In the genomic region with DNA sequence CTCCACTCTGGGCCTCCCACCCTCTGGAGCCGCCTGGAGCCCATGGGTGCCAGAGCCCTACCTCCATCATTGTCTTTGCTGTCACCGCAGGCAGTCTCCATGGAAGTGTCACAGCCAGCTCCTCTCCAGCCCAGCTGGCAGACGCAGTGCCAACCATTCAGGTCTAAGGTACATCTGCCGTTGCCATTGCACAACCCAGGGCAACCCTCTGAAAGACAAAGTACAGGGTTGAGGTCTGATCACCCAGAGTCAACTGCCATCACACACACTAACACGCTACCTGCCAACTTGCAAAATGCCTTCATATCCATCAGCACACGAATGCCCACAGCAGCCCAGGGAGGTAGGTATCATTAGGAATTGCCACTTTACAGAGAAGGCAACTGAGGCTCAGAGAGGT, we compare ENCODE assay signal across 5 cellular contexts.
"Had no signal": no experiment of that assay in that cellular context is flagged by ENCODE, and none has a peak within 500 bp of the region (broad histone marks: within the 10 kb centered on the region; RNA-seq: fewer than 3 reads in every experiment).

No MANE protein-coding gene starts in this region.

- H2AFZ ChIP-seq: GM23338 had no signal

- H3K27ac Mint-ChIP-seq: GM23338, IgD-negative memory B cell had no signal

- ATAC-seq: GM23338 had no signal

- H3K4me3 ChIP-seq: GM23338 had no signal

- H3K9me3 Mint-ChIP-seq: GM23338, H9, IgD-negative memory B cell had no signal

- H3K4me3 Mint-ChIP-seq: GM23338, H9, IgD-negative memory B cell had no signal

- DNase-seq: H9, HCEC 1CT, KBM-7 had no signal

- H3K4me2 ChIP-seq: GM23338 had no signal

- H3K36me3 Mint-ChIP-seq: IgD-negative memory B cell had no signal

- H3K4me1 Mint-ChIP-seq: GM23338, H9, IgD-negative memory B cell had no signal
